In genomic region chr12:53276511-53276910, GRCh38 we compare ENCODE assay signal across 20 cellular contexts. TPM values are rescaled to one million over a fixed set of nuclear protein-coding genes. Genes with fewer than 3 reads are reported as not detected.
DNase-seq lines count a peak whose midpoint lies in the region; ATAC-seq, FAIRE-seq and TF ChIP-seq lines count a peak whose summit lies in the region.
"Had no signal": no experiment of that assay in that cellular context is flagged by ENCODE, and none has a peak within 500 bp of the region (broad histone marks: within the 10 kb centered on the region; RNA-seq: fewer than 3 reads in every experiment).

No MANE protein-coding gene starts in this region.

- H4K20me1 ChIP-seq in K562 (replicated peaks; ENCODE audit: control insufficient read depth, insufficient read depth, low read length), result no peaks in the 10 kb centered on the region; the same call in 1 of the 2 replicates

- H3K9me1 ChIP-seq in K562 (ENCODE audit: control insufficient read depth, insufficient read depth, low read length), result no peaks in the 10 kb centered on the region

- H3K4me1 ChIP-seq in K562 (replicated peaks in 1 of 2; ENCODE audit: control insufficient read depth in 2 of 2, insufficient read depth in 2 of 2, low read length in 2 of 2), result no peaks in the 10 kb centered on the region
- no peaks in the 10 kb centered on the region for H3K4me1 ChIP-seq in upper lobe of right lung
- H3K4me1 ChIP-seq: HAP-1 had no signal

- peak overlapping the region; percentile 20 for H3K27ac Mint-ChIP-seq in activated CD8-positive, alpha-beta T cell treated with anti-CD3 and anti-CD28 coated beads, Interleukin-2, amount 10 ng/mL, durations not matched to agents 7 days and 5 days
- no peak overlapping the region for H3K27ac Mint-ChIP-seq in activated CD8-positive, alpha-beta T cell treated with anti-CD3 and anti-CD28 coated beads for 36 hours
- H3K27ac Mint-ChIP-seq: CD8-positive, alpha-beta T cell; IgD-negative memory B cell had no signal

- H3K9me3 Mint-ChIP-seq in activated CD8-positive, alpha-beta T cell treated with anti-CD3 and anti-CD28 coated beads, Interleukin-2, amount 10 ng/mL, durations not matched to agents 7 days and 5 days (ENCODE audit: insufficient read depth), result no peaks in the 10 kb centered on the region
- no peaks in the 10 kb centered on the region for H3K9me3 Mint-ChIP-seq in activated CD8-positive, alpha-beta T cell treated with anti-CD3 and anti-CD28 coated beads for 36 hours
- H3K9me3 Mint-ChIP-seq: CD14-positive monocyte; CD8-positive, alpha-beta T cell; IgD-negative memory B cell had no signal

- no peaks in the 10 kb centered on the region for H3K27me3 Mint-ChIP-seq in activated CD8-positive, alpha-beta T cell treated with anti-CD3 and anti-CD28 coated beads, Interleukin-2, amount 10 ng/mL, durations not matched to agents 7 days and 5 days (ENCODE audit: low read depth)
- no peaks in the 10 kb centered on the region for H3K27me3 Mint-ChIP-seq in activated CD8-positive, alpha-beta T cell treated with anti-CD3 and anti-CD28 coated beads for 36 hours
- H3K27me3 Mint-ChIP-seq: IgD-negative memory B cell had no signal

- H3K27ac ChIP-seq in K562 (ENCODE audit: extremely low read depth, low read depth, low read length), result no peak overlapping the region
- H3K27ac ChIP-seq in upper lobe of right lung, result no peak overlapping the region
- H3K27ac ChIP-seq: 22Rv1 had no signal

- FAIRE-seq in K562 (lab: Jason Lieb, UNC), result no peak
- FAIRE-seq: D721Med, G401.6, GM12892, GM19239, H1 had no signal

- intact Hi-C loops in activated CD8-positive, alpha-beta T cell treated with anti-CD3 and anti-CD28 coated beads for 36 hours (cut with micrococcal nuclease), result no loop called here
- intact Hi-C loops in K562 (cut with micrococcal nuclease), result no loop called here
- intact Hi-C loops in upper lobe of right lung (cut with DNase I), result no loop called here

- H3K4me3 ChIP-seq in K562 (no peak overlapping the region), upper lobe of right lung (no peak overlapping the region)
- H3K4me3 ChIP-seq: HAP-1 had no signal

- H3K4me3 Mint-ChIP-seq in activated CD8-positive, alpha-beta T cell treated with anti-CD3 and anti-CD28 coated beads, Interleukin-2, amount 10 ng/mL, durations not matched to agents 7 days and 5 days, result no peak overlapping the region
- no peak overlapping the region for H3K4me3 Mint-ChIP-seq in activated CD8-positive, alpha-beta T cell treated with anti-CD3 and anti-CD28 coated beads for 36 hours
- H3K4me3 Mint-ChIP-seq: CD14-positive monocyte; CD8-positive, alpha-beta T cell; IgD-negative memory B cell had no signal

- WGBS in K562 (ENCODE audit: insufficient coverage, low coverage, missing lambda C conversion rate), result 92% methylated on average over 10 of the region's 11 CpGs

- no peak for TF ChIP-seq RAD21 in K562 (CRISPR knock-in tag; conservative IDR thresholded peaks at IDR 0.05 in 1 of 2, IDR thresholded peaks at IDR 0.05 in 1 of 2)

- peak overlapping the region in 1 of 2 experiments; percentile 62; a peak in 2 of 4 replicates for H3K9ac ChIP-seq in K562 (ENCODE audit: insufficient read depth in 1 of 2, low read depth in 2 of 2, low read length in 2 of 2)

- no peak for TF ChIP-seq CTCF in activated CD8-positive, alpha-beta T cell treated with anti-CD3 and anti-CD28 coated beads for 36 hours (IDR thresholded peaks at IDR 0.05)
- no peak for TF ChIP-seq CTCF in K562 (IDR thresholded peaks at IDR 0.05 in 2 of 3, conservative IDR thresholded peaks at IDR 0.05 in 1 of 3; ENCODE audit: insufficient read depth in 2 of 3, low read depth in 1 of 3, low read length in 3 of 3)
- TF ChIP-seq CTCF in upper lobe of right lung (IDR thresholded peaks at IDR 0.05), result no peak

- DNase-seq in activated CD8-positive, alpha-beta T cell treated with anti-CD3 and anti-CD28 coated beads, Interleukin-2, amount 10 ng/mL, durations not matched to agents 7 days and 5 days, result no peak
- DNase-seq in activated CD8-positive, alpha-beta T cell treated with anti-CD3 and anti-CD28 coated beads for 36 hours, result no peak
- no peak for DNase-seq in K562 (ENCODE audit: extremely low read depth in 1 of 4, low spot score in 3 of 4)
- no peak for DNase-seq in upper lobe of right lung
- DNase-seq: CD8-positive, alpha-beta T cell; COR-L47; DMS153; DMS79 treated with DMSO at 0.1 percent for 48 hours; EL had no signal

- BruUV-seq in K562 (replicated peaks; lab: Mats Ljungman, UMichigan), result no TSS peak

- peaks cover 2% of the 10 kb centered on the region; the same call in 1 of the 3 replicates for H3K79me2 ChIP-seq in K562 (ENCODE audit: control insufficient read depth, insufficient read depth, low read length)

- H3K36me3 Mint-ChIP-seq in activated CD8-positive, alpha-beta T cell treated with anti-CD3 and anti-CD28 coated beads, Interleukin-2, amount 10 ng/mL, durations not matched to agents 7 days and 5 days (ENCODE audit: low read depth), result peaks cover 72% of the 10 kb centered on the region
- H3K36me3 Mint-ChIP-seq in activated CD8-positive, alpha-beta T cell treated with anti-CD3 and anti-CD28 coated beads for 36 hours (ENCODE audit: low read depth), result peaks cover 66% of the 10 kb centered on the region
- H3K36me3 Mint-ChIP-seq: CD8-positive, alpha-beta T cell had no signal

- H3K4me1 Mint-ChIP-seq in activated CD8-positive, alpha-beta T cell treated with anti-CD3 and anti-CD28 coated beads, Interleukin-2, amount 10 ng/mL, durations not matched to agents 7 days and 5 days (ENCODE audit: low read depth), result peaks cover 22% of the 10 kb centered on the region
- peaks cover 5% of the 10 kb centered on the region for H3K4me1 Mint-ChIP-seq in activated CD8-positive, alpha-beta T cell treated with anti-CD3 and anti-CD28 coated beads for 36 hours (ENCODE audit: low read depth)
- H3K4me1 Mint-ChIP-seq: CD14-positive monocyte had no signal

- H3K27me3 ChIP-seq in K562 (ENCODE audit: control insufficient read depth in 2 of 2, insufficient read depth in 2 of 2, low read length in 2 of 2) (no peaks in the 10 kb centered on the region), upper lobe of right lung (no peaks in the 10 kb centered on the region)

- TF ChIP-seq POLR2A in K562 (conservative IDR thresholded peaks at IDR 0.05), result no peak

- ATAC-seq in activated CD8-positive, alpha-beta T cell treated with anti-CD3 and anti-CD28 coated beads, Interleukin-2, amount 10 ng/mL, durations not matched to agents 7 days and 5 days, result no peak
- ATAC-seq in activated CD8-positive, alpha-beta T cell treated with anti-CD3 and anti-CD28 coated beads for 36 hours, result no peak
- no peak for ATAC-seq in K562
- ATAC-seq in upper lobe of right lung, result peak; percentile 22
- ATAC-seq in HG03039 (IDR thresholded peaks at IDR 0.05; ENCODE audit: unreplicated experiment), result no peak
- ATAC-seq in HG02840 (IDR thresholded peaks at IDR 0.05; ENCODE audit: low FRiP score, unreplicated experiment), result no peak
- ATAC-seq: CD8-positive, alpha-beta T cell had no signal

- H3K9me3 ChIP-seq in K562 (replicated peaks; ENCODE audit: control insufficient read depth, insufficient read depth, low read depth, low read length) (no peaks in the 10 kb centered on the region), upper lobe of right lung (no peaks in the 10 kb centered on the region)
- H3K9me3 ChIP-seq: HAP-1 had no signal

- in situ Hi-C loops in K562 (cut with MboI), result no loop called here

- CTCF ChIA-PET in activated CD8-positive, alpha-beta T cell treated with anti-CD3 and anti-CD28 coated beads, Interleukin-2, amount 10 ng/mL, durations not matched to agents 7 days and 5 days (lab: Charles Lee), result interaction anchor here (3.3 kb wide), 1 partner anchor 8 kb away, joined by 21 read pairs; the partner anchor contains the start of gene ESPL1
- CTCF ChIA-PET in activated CD8-positive, alpha-beta T cell treated with anti-CD3 and anti-CD28 coated beads for 36 hours (lab: Charles Lee), result interaction anchor here (1.1 kb wide), 1 partner anchor 65 kb away, joined by 3 read pairs; no protein-coding TSS in a partner anchor
- CTCF ChIA-PET in K562 (lab: Yijun Ruan, JAX; ENCODE audit: low intra/inter-chr PET ratio), result interaction anchor here (0.5 kb wide), 1 partner anchor 159 kb away, joined by 3 read pairs; no protein-coding TSS in a partner anchor

- TF ChIP-seq EP300 in K562 (IDR thresholded peaks at IDR 0.05; ENCODE audit: low read length), result no peak

- H3K4me2 ChIP-seq in K562 (ENCODE audit: insufficient read depth, low read length), result no peak overlapping the region

- no peak overlapping the region for H2AFZ ChIP-seq in K562 (ENCODE audit: low read depth, low read length)

- POLR2A ChIA-PET in activated CD8-positive, alpha-beta T cell treated with anti-CD3 and anti-CD28 coated beads, Interleukin-2, amount 10 ng/mL, durations not matched to agents 7 days and 5 days (lab: Charles Lee), result interaction anchor here (0.9 to 5.2 kb wide), 2 partner anchors 8 to 23 kb away, joined by 3 to 24 read pairs; partner anchors contain the start of genes ESPL1 and MYG1
- POLR2A ChIA-PET in activated CD8-positive, alpha-beta T cell treated with anti-CD3 and anti-CD28 coated beads for 36 hours (lab: Charles Lee), result interaction anchor here (1.3 to 4.9 kb wide), 2 partner anchors 8 to 63 kb away, joined by 4 to 25 read pairs; partner anchors contain the start of gene ESPL1
- POLR2A ChIA-PET in K562 (lab: Yijun Ruan, JAX), result interaction anchor here (0.6 to 1.4 kb wide), 4 partner anchors 9 to 19 kb away, joined by 3 to 4 read pairs (median 3); partner anchors contain the start of gene PFDN5

- peaks cover 79% of the 10 kb centered on the region for H3K36me3 ChIP-seq in K562 (ENCODE audit: control insufficient read depth, insufficient read depth, low read length)
- no peaks in the 10 kb centered on the region for H3K36me3 ChIP-seq in upper lobe of right lung

RNA-seq across cellular contexts. Expression of gene ESPL1, which starts 8.4 kb away (rescaled TPM):
- total RNA-seq in activated CD8-positive, alpha-beta T cell treated with anti-CD3 and anti-CD28 coated beads, Interleukin-2, amount 10 ng/mL, durations not matched to agents 7 days and 5 days, result 100 to 1,000 TPM; 126 TPM
- total RNA-seq in activated CD8-positive, alpha-beta T cell treated with anti-CD3 and anti-CD28 coated beads for 36 hours, result 10 to 100 TPM; 62.1 to 63.4 TPM
- total RNA-seq in K562 (2011; cell fraction: chromatin; rRNA removed; ENCODE audit: low replicate concordance), result 92.5 and 189 TPM in 2 replicates
- 92.7 and 104 TPM in 2 replicates for total RNA-seq in K562 (2011; cell fraction: nucleolus; rRNA removed)
- 92.8 and 98.3 TPM in 2 replicates for total RNA-seq in K562 (2011; cell fraction: nucleoplasm; rRNA removed)
- total RNA-seq in K562 (2014; rRNA removed), result 18.7 and 22.9 TPM in 2 replicates
- 8.8 and 10.3 TPM in 2 replicates for total RNA-seq in K562 (2014; rRNA removed; fragmentation: Illumina TruSeq; extraction: Trizol)
- total RNA-seq in K562 (2015; rRNA removed; fragmentation: Illumina TruSeq; extraction: Trizol), result 18.8 and 19.0 TPM in 2 replicates
- total RNA-seq in K562 (2021), result 47.9 and 55.0 TPM in 2 replicates
- 17.3 and 26.6 TPM in 2 replicates for polyA plus RNA-seq in K562 (2011; rRNA removed)
- polyA plus RNA-seq in K562 (2011; cell fraction: cytosol; rRNA removed), result 15.8 and 25.6 TPM in 2 replicates
- 88.4 and 110 TPM in 2 replicates for polyA plus RNA-seq in K562 (2011; cell fraction: nucleus; rRNA removed)
- polyA plus RNA-seq in K562 (2012), result 20.9 and 21.3 TPM in 2 replicates
- polyA plus RNA-seq in K562 (2014; fragmentation: Illumina TruSeq; extraction: Trizol), result 29.0 and 29.5 TPM in 2 replicates
- polyA plus RNA-seq in K562 (2014; fragmentation: Nextera tagmentation; extraction: Ambion mirVana), result 1 to 10 TPM; 1.2 to 1.6 TPM
- polyA plus RNA-seq in K562 (2014; rRNA removed), result 19.4 and 23.9 TPM in 2 replicates
- polyA minus RNA-seq in K562 (2011; rRNA and poly(A)+ RNA removed), result 26.7 and 29.4 TPM in 2 replicates
- 16.5 and 18.8 TPM in 2 replicates for polyA minus RNA-seq in K562 (2011; cell fraction: cytosol; rRNA and poly(A)+ RNA removed)
- polyA minus RNA-seq in K562 (2011; cell fraction: nucleus; rRNA and poly(A)+ RNA removed), result 32.0 and 40.3 TPM in 2 replicates
- total RNA-seq in upper lobe of right lung, result 0.35 TPM
- polyA plus RNA-seq: CD14-positive monocyte, IgD-negative memory B cell had no signal

RNA-seq across cellular contexts. Expression of gene PFDN5, which starts 18.8 kb away (rescaled TPM):
- total RNA-seq in activated CD8-positive, alpha-beta T cell treated with anti-CD3 and anti-CD28 coated beads, Interleukin-2, amount 10 ng/mL, durations not matched to agents 7 days and 5 days, result 100 to 1,000 TPM; 292 to 307 TPM
- 100 to 1,000 TPM; 322 to 373 TPM for total RNA-seq in activated CD8-positive, alpha-beta T cell treated with anti-CD3 and anti-CD28 coated beads for 36 hours
- 274 and 406 TPM in 2 replicates for total RNA-seq in K562 (2011; cell fraction: chromatin; rRNA removed; ENCODE audit: low replicate concordance)
- 346 and 363 TPM in 2 replicates for total RNA-seq in K562 (2011; cell fraction: nucleolus; rRNA removed)
- total RNA-seq in K562 (2011; cell fraction: nucleoplasm; rRNA removed), result 389 and 520 TPM in 2 replicates
- total RNA-seq in K562 (2014; rRNA removed) (395 and 475 TPM in 2 replicates), K562 (2014; rRNA removed; fragmentation: Illumina TruSeq; extraction: Trizol) (742 and 748 TPM in 2 replicates), K562 (2015; rRNA removed; fragmentation: Illumina TruSeq; extraction: Trizol) (576 and 603 TPM in 2 replicates), K562 (2021) (361 and 366 TPM in 2 replicates), upper lobe of right lung (424 TPM)
- polyA plus RNA-seq in K562 (2011; rRNA removed) (988 and 1,156 TPM in 2 replicates), K562 (2014; fragmentation: Illumina TruSeq; extraction: Trizol) (540 and 563 TPM in 2 replicates), K562 (2014; fragmentation: Nextera tagmentation; extraction: Ambion mirVana) (1,000 to 10,000 TPM; 1,505 to 1,636 TPM), K562 (2014; rRNA removed) (707 and 867 TPM in 2 replicates)
- 581 and 1,108 TPM in 2 replicates for polyA plus RNA-seq in K562 (2011; cell fraction: cytosol; rRNA removed)
- 677 and 1,297 TPM in 2 replicates for polyA plus RNA-seq in K562 (2011; cell fraction: nucleus; rRNA removed)
- 482 and 595 TPM in 2 replicates for polyA plus RNA-seq in K562 (2012)
- polyA minus RNA-seq in K562 (2011; rRNA and poly(A)+ RNA removed), result 355 and 476 TPM in 2 replicates
- 76.3 and 107 TPM in 2 replicates for polyA minus RNA-seq in K562 (2011; cell fraction: cytosol; rRNA and poly(A)+ RNA removed)
- polyA minus RNA-seq in K562 (2011; cell fraction: nucleus; rRNA and poly(A)+ RNA removed), result 102 and 229 TPM in 2 replicates

RNA-seq across cellular contexts. Expression of gene MYG1, which starts 23.0 kb away (rescaled TPM):
- 10 to 100 TPM; 55.6 to 56.9 TPM for total RNA-seq in activated CD8-positive, alpha-beta T cell treated with anti-CD3 and anti-CD28 coated beads, Interleukin-2, amount 10 ng/mL, durations not matched to agents 7 days and 5 days
- total RNA-seq in activated CD8-positive, alpha-beta T cell treated with anti-CD3 and anti-CD28 coated beads for 36 hours, result 10 to 100 TPM; 69.5 to 70.9 TPM
- total RNA-seq in K562 (2011; cell fraction: chromatin; rRNA removed; ENCODE audit: low replicate concordance), result 23.2 and 63.0 TPM in 2 replicates
- 28.3 and 35.0 TPM in 2 replicates for total RNA-seq in K562 (2011; cell fraction: nucleolus; rRNA removed)
- total RNA-seq in K562 (2011; cell fraction: nucleoplasm; rRNA removed), result 24.2 and 34.6 TPM in 2 replicates
- total RNA-seq in K562 (2014; rRNA removed), result 1.8 and 2.9 TPM in 2 replicates
- total RNA-seq in K562 (2014; rRNA removed; fragmentation: Illumina TruSeq; extraction: Trizol), result 0.86 and 1.1 TPM in 2 replicates
- 3.0 and 3.3 TPM in 2 replicates for total RNA-seq in K562 (2015; rRNA removed; fragmentation: Illumina TruSeq; extraction: Trizol)
- total RNA-seq in K562 (2021), result 3.9 and 4.6 TPM in 2 replicates
- 3.0 and 7.2 TPM in 2 replicates for polyA plus RNA-seq in K562 (2011; rRNA removed)
- 2.8 and 4.9 TPM in 2 replicates for polyA plus RNA-seq in K562 (2011; cell fraction: cytosol; rRNA removed)
- 39.1 and 39.9 TPM in 2 replicates for polyA plus RNA-seq in K562 (2011; cell fraction: nucleus; rRNA removed)
- 2.3 and 8.9 TPM in 2 replicates for polyA plus RNA-seq in K562 (2012)
- polyA plus RNA-seq in K562 (2014; fragmentation: Illumina TruSeq; extraction: Trizol), result 1.7 and 2.1 TPM in 2 replicates
- polyA plus RNA-seq in K562 (2014; fragmentation: Nextera tagmentation; extraction: Ambion mirVana), result 1 to 10 TPM in 1 of 2 experiments, under 1 TPM in 1; 0.45 to 1.3 TPM
- 4.9 and 5.6 TPM in 2 replicates for polyA plus RNA-seq in K562 (2014; rRNA removed)
- 3.0 and 4.4 TPM in 2 replicates for polyA minus RNA-seq in K562 (2011; rRNA and poly(A)+ RNA removed)
- polyA minus RNA-seq in K562 (2011; cell fraction: cytosol; rRNA and poly(A)+ RNA removed), result 2.0 and 4.0 TPM in 2 replicates
- 8.6 and 11.4 TPM in 2 replicates for polyA minus RNA-seq in K562 (2011; cell fraction: nucleus; rRNA and poly(A)+ RNA removed)
- total RNA-seq in upper lobe of right lung, result 41.9 TPM

RNA-seq across cellular contexts. Expression of gene RARG, which starts 44.5 kb away (rescaled TPM):
- 10 to 100 TPM; 44.1 to 45.9 TPM for total RNA-seq in activated CD8-positive, alpha-beta T cell treated with anti-CD3 and anti-CD28 coated beads, Interleukin-2, amount 10 ng/mL, durations not matched to agents 7 days and 5 days
- 10 to 100 TPM; 19.7 to 20.3 TPM for total RNA-seq in activated CD8-positive, alpha-beta T cell treated with anti-CD3 and anti-CD28 coated beads for 36 hours
- 6.1 and 17.7 TPM in 2 replicates for total RNA-seq in K562 (2011; cell fraction: chromatin; rRNA removed; ENCODE audit: low replicate concordance)
- total RNA-seq in K562 (2011; cell fraction: nucleolus; rRNA removed), result 8.7 and 10.3 TPM in 2 replicates
- total RNA-seq in K562 (2011; cell fraction: nucleoplasm; rRNA removed), result 5.0 and 7.3 TPM in 2 replicates
- total RNA-seq in K562 (2014; rRNA removed) (1.9 and 3.3 TPM in 2 replicates), K562 (2014; rRNA removed; fragmentation: Illumina TruSeq; extraction: Trizol) (1.8 and 3.1 TPM in 2 replicates), K562 (2015; rRNA removed; fragmentation: Illumina TruSeq; extraction: Trizol) (3.8 and 4.7 TPM in 2 replicates), K562 (2021) (7.6 and 9.4 TPM in 2 replicates), upper lobe of right lung (23.8 TPM)
- polyA plus RNA-seq in K562 (2011; rRNA removed) (4.1 and 4.7 TPM in 2 replicates), K562 (2014; fragmentation: Illumina TruSeq; extraction: Trizol) (6.0 and 7.8 TPM in 2 replicates), K562 (2014; fragmentation: Nextera tagmentation; extraction: Ambion mirVana) (under 1 TPM; 0.18 to 0.36 TPM), K562 (2014; rRNA removed) (4.9 and 6.5 TPM in 2 replicates)
- 4.7 and 7.6 TPM in 2 replicates for polyA plus RNA-seq in K562 (2011; cell fraction: cytosol; rRNA removed)
- polyA plus RNA-seq in K562 (2011; cell fraction: nucleus; rRNA removed), result 10.9 and 15.3 TPM in 2 replicates
- 3.6 and 5.4 TPM in 2 replicates for polyA plus RNA-seq in K562 (2012)
- polyA minus RNA-seq in K562 (2011; rRNA and poly(A)+ RNA removed), result 4.7 and 5.7 TPM in 2 replicates
- 5.7 and 9.6 TPM in 2 replicates for polyA minus RNA-seq in K562 (2011; cell fraction: cytosol; rRNA and poly(A)+ RNA removed)
- 3.6 and 7.6 TPM in 2 replicates for polyA minus RNA-seq in K562 (2011; cell fraction: nucleus; rRNA and poly(A)+ RNA removed)

RNA-seq across cellular contexts. Expression of gene AAAS, which starts 44.9 kb away (rescaled TPM):
- total RNA-seq in activated CD8-positive, alpha-beta T cell treated with anti-CD3 and anti-CD28 coated beads, Interleukin-2, amount 10 ng/mL, durations not matched to agents 7 days and 5 days, result 10 to 100 TPM; 67.5 to 67.9 TPM
- total RNA-seq in activated CD8-positive, alpha-beta T cell treated with anti-CD3 and anti-CD28 coated beads for 36 hours, result 10 to 100 TPM; 81.3 to 87.6 TPM
- total RNA-seq in K562 (2011; cell fraction: chromatin; rRNA removed; ENCODE audit: low replicate concordance), result 123 and 253 TPM in 2 replicates
- total RNA-seq in K562 (2011; cell fraction: nucleolus; rRNA removed), result 149 and 151 TPM in 2 replicates
- total RNA-seq in K562 (2011; cell fraction: nucleoplasm; rRNA removed), result 129 and 138 TPM in 2 replicates
- total RNA-seq in K562 (2014; rRNA removed), result 81.8 and 106 TPM in 2 replicates
- total RNA-seq in K562 (2014; rRNA removed; fragmentation: Illumina TruSeq; extraction: Trizol), result 45.1 and 51.9 TPM in 2 replicates
- 79.8 and 81.1 TPM in 2 replicates for total RNA-seq in K562 (2015; rRNA removed; fragmentation: Illumina TruSeq; extraction: Trizol)
- 103 and 106 TPM in 2 replicates for total RNA-seq in K562 (2021)
- polyA plus RNA-seq in K562 (2011; rRNA removed), result 80.5 and 110 TPM in 2 replicates
- 148 and 158 TPM in 2 replicates for polyA plus RNA-seq in K562 (2011; cell fraction: cytosol; rRNA removed)
- polyA plus RNA-seq in K562 (2011; cell fraction: nucleus; rRNA removed), result 427 and 439 TPM in 2 replicates
- 85.9 and 108 TPM in 2 replicates for polyA plus RNA-seq in K562 (2012)
- 99.6 and 119 TPM in 2 replicates for polyA plus RNA-seq in K562 (2014; fragmentation: Illumina TruSeq; extraction: Trizol)
- 100 to 1,000 TPM; 124 to 157 TPM for polyA plus RNA-seq in K562 (2014; fragmentation: Nextera tagmentation; extraction: Ambion mirVana)
- 95.9 and 103 TPM in 2 replicates for polyA plus RNA-seq in K562 (2014; rRNA removed)
- 91.3 and 115 TPM in 2 replicates for polyA minus RNA-seq in K562 (2011; rRNA and poly(A)+ RNA removed)
- 75.9 and 85.9 TPM in 2 replicates for polyA minus RNA-seq in K562 (2011; cell fraction: cytosol; rRNA and poly(A)+ RNA removed)
- 62.5 and 105 TPM in 2 replicates for polyA minus RNA-seq in K562 (2011; cell fraction: nucleus; rRNA and poly(A)+ RNA removed)
- 43.2 TPM for total RNA-seq in upper lobe of right lung
